Comparison of ENCODE assay signal across 1 cellular context in genomic region chr4:86019362-86019761, GRCh38.
A peak's percentile ranks its signal among the peaks of the same experiment; 100 is the strongest.
TF ChIP-seq lines count a peak whose summit lies in the region.

No MANE protein-coding gene starts in this region.

TF ChIP-seq in SK-N-SH treated with all-trans-retinoic acid at 6 μM for 48 hours, 23 proteins besides CTCF, POLR2A, EP300 and RAD21 (continued from another document):
- TF ChIP-seq GLIS3 (CRISPR knock-in tag; IDR thresholded peaks at IDR 0.05): no peak
- 0 out of 2 replicates have a peak, but pooled peaks have one; percentile 27 for TF ChIP-seq PATZ1 (CRISPR knock-in tag; IDR thresholded peaks at IDR 0.05; ENCODE audit: borderline replicate concordance)
